23 cellular contexts compared by ENCODE assay signal in genomic region chr5:91129748-91130147, GRCh38.
"Had no signal": no experiment of that assay in that cellular context is flagged by ENCODE, and none has a peak within 500 bp of the region (broad histone marks: within the 10 kb centered on the region; RNA-seq: fewer than 3 reads in every experiment).

No MANE protein-coding gene starts in this region.

- H3K9me3 ChIP-seq: Peyer's patch, SJSA1 had no signal

- H3K27ac ChIP-seq: Peyer's patch, RWPE1, SJSA1 had no signal

- DNase-seq: activated B cell treated with CpG ODN at 0.5 μM for 24 hours; activated CD4-positive, alpha-beta memory T cell treated with anti-CD3 and anti-CD28 coated beads for 36 hours; activated CD4-positive, alpha-beta T cell treated with anti-CD3 and anti-CD28 coated beads for 1 hour; activated CD8-positive, alpha-beta memory T cell treated with anti-CD3 and anti-CD28 coated beads for 24 hours; activated effector memory CD4-positive, alpha-beta T cell treated with anti-CD3 and anti-CD28 coated beads, Interleukin-2, amount 50 U/mL, for 16 hours; activated naive CD4-positive, alpha-beta T cell treated with Interleukin-2 at 50 U/mL for 16 hours; activated T-cell treated with anti-CD3 and anti-CD28 coated beads, Interleukin-2, amount 50 U/mL, for 4 hours; caudate nucleus; KBM-7; NCI-H1092; NCI-H1417 treated with DMSO at 0.1 percent for 48 hours; NCI-H1694; NCI-H2029; NCI-H2107; NCI-H345; NCI-H510A; NCI-H526 treated with DMSO at 0.1 percent for 48 hours; Peyer's patch; Right ventricle myocardium superior; T-helper 17 cell; T-helper 9 cell had no signal

- H3K36me3 ChIP-seq: Peyer's patch, SJSA1 had no signal

- H3K27me3 ChIP-seq: Peyer's patch, SJSA1 had no signal

- H3K4me3 ChIP-seq: Peyer's patch, SJSA1 had no signal
